ENCODE assay signal across 19 cellular contexts in the genomic region with DNA sequence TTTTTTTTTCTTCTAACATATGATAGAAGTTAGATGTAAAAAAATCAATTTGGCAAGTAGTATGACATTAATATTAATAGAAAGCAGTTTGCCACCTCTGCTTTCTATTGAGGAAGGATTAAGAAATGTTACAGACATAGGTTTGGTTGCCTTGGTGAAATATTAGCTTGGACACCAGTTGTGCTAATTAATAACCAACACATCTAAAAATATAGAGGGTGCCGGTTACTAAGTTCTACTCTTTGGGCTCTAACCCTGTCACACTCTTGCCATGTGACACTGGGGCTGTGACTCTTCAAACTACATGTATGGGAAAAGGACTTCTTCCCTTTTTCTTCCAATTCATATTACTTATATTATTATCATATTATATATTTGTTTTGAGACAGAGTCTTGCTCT.
A peak's percentile ranks its signal among the peaks of the same experiment; 100 is the strongest.
DNase-seq lines count a peak whose midpoint lies in the region; ATAC-seq and TF ChIP-seq lines count a peak whose summit lies in the region.
"Had no signal": no experiment of that assay in that cellular context is flagged by ENCODE, and none has a peak within 500 bp of the region (broad histone marks: within the 10 kb centered on the region; RNA-seq: fewer than 3 reads in every experiment).

No MANE protein-coding gene starts in this region.

- H3K27ac ChIP-seq in OCI-LY7 (ENCODE audit: low read depth, low read length, poor library complexity, severe bottlenecking): no peak overlapping the region
- H3K27ac ChIP-seq: GM23248, neutrophil, right atrium auricular region, VCaP had no signal

- BruUV-seq in OCI-LY7 (replicated peaks; lab: Mats Ljungman, UMichigan): no TSS peak

- H4K20me1 ChIP-seq in OCI-LY7 (ENCODE audit: insufficient read depth, low read length): no peaks in the 10 kb centered on the region

- DNase-seq in SHP77 (lab: John Stamatoyannopoulos, UW): no peak
- DNase-seq in NCI-H2227 (lab: John Stamatoyannopoulos, UW; ENCODE audit: unreplicated experiment): no peak
- no peak for DNase-seq in NCI-H1105 treated with DMSO at 0.1 percent for 48 hours (lab: John Stamatoyannopoulos, UW)
- DNase-seq in OCI-LY7 (ENCODE audit: low spot score): no peak
- DNase-seq: amygdala, endodermal cell, GM23248, hypothalamus, kidney glomerular epithelial cell, NCI-H2081 treated with DMSO at 0.1 percent for 48 hours, NCI-H748 treated with DMSO at 0.1 percent for 48 hours, SW 1271 had no signal

- H3K9me2 ChIP-seq in OCI-LY7 (ENCODE audit: insufficient read depth, low read length): no peaks in the 10 kb centered on the region

- POLR2A ChIA-PET in OCI-LY7 (lab: Charles Lee): no interaction called here

- no peaks in the 10 kb centered on the region for H3K79me2 ChIP-seq in OCI-LY7 (ENCODE audit: insufficient read depth, low read depth, low read length)

- no peak overlapping the region for H3K4me2 ChIP-seq in OCI-LY7 (ENCODE audit: low read length)

- H3K4me3 ChIP-seq in OCI-LY7 (ENCODE audit: low read depth, low read length, poor library complexity, severe bottlenecking): no peak overlapping the region
- H3K4me3 ChIP-seq: GM23248, right atrium auricular region had no signal

- H3K36me3 ChIP-seq in OCI-LY7 (ENCODE audit: insufficient read depth, low read length): no peaks in the 10 kb centered on the region
- H3K36me3 ChIP-seq: neutrophil, right atrium auricular region had no signal

- H3K9me3 ChIP-seq in OCI-LY7 (ENCODE audit: low read length): no peaks in the 10 kb centered on the region
- H3K9me3 ChIP-seq: neutrophil, right atrium auricular region had no signal

- CTCF ChIA-PET in OCI-LY7 (lab: Charles Lee; ENCODE audit: unreplicated experiment): no interaction called here

- H2AFZ ChIP-seq in OCI-LY7 (ENCODE audit: low read length): no peak overlapping the region
- H2AFZ ChIP-seq: GM23248 had no signal

- ATAC-seq in GM18511 (IDR thresholded peaks at IDR 0.05; ENCODE audit: unreplicated experiment) (peak; percentile 69), GM19463 (IDR thresholded peaks at IDR 0.05; ENCODE audit: unreplicated experiment) (peak; percentile 39), HG02759 (IDR thresholded peaks at IDR 0.05; ENCODE audit: unreplicated experiment) (peak; percentile 50), HG03378 (IDR thresholded peaks at IDR 0.05; ENCODE audit: unreplicated experiment) (peak; percentile 71)

- H3K4me1 ChIP-seq in OCI-LY7 (ENCODE audit: insufficient read depth, low read length, poor library complexity, severe bottlenecking): no peaks in the 10 kb centered on the region
- H3K4me1 ChIP-seq: right atrium auricular region had no signal

- no peak for TF ChIP-seq CTCF in OCI-LY7 (conservative IDR thresholded peaks at IDR 0.05; ENCODE audit: low read length)

- intact Hi-C loops in OCI-LY7 (cut with micrococcal nuclease; ENCODE audit: unreplicated experiment): no loop called here
